Comparison of ENCODE assay signal across 13 cellular contexts in the genomic region with DNA sequence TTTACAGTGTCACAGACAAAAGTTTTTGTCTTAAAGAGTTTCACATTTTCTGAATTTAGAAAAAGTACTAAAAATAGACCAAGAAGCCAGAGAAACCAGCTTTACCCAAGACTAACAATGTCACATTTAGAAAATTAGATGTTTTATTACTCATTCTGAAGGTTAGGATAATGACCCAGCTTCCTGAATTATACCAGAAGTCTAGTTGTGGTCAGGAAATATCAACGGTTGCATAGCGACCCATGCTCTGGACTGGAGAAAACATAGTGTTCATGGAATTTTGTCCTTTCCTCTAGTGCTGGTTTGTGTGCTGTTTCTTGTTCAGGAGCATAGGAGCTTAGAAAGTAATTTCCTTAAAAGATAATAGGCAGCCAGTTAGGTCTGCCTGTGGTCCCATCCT. TPM values are rescaled to one million over a fixed set of nuclear protein-coding genes. Genes with fewer than 3 reads are reported as not detected.
A peak's percentile ranks its signal among the peaks of the same experiment; 100 is the strongest.
DNase-seq lines count a peak whose midpoint lies in the region; ATAC-seq, FAIRE-seq and TF ChIP-seq lines count a peak whose summit lies in the region.
"Had no signal": no experiment of that assay in that cellular context is flagged by ENCODE, and none has a peak within 500 bp of the region (broad histone marks: within the 10 kb centered on the region; RNA-seq: fewer than 3 reads in every experiment).

No MANE protein-coding gene starts in this region.

- intact Hi-C loops in left cardiac atrium (cut with DNase I) (no loop called here), cardiac septum (cut with DNase I) (no loop called here), kidney (cut with DNase I) (no loop called here)

- peak; percentile 37 for FAIRE-seq in kidney (lab: Jason Lieb, UNC)

- DNase-seq in left cardiac atrium (no peak), cardiac septum (ENCODE audit: low spot score) (no peak), amniotic epithelial cell (ENCODE audit: low read depth) (peak; percentile 86), kidney (no peak), NCI-H2107 treated with DMSO at 0.1 percent for 48 hours (lab: John Stamatoyannopoulos, UW; ENCODE audit: unreplicated experiment) (no peak), KG1 (lab: John Stamatoyannopoulos, UW) (no peak), C1 segment of cervical spinal cord (lab: John Stamatoyannopoulos, UW) (no peak)
- DNase-seq: activated T-cell treated with anti-CD3 and anti-CD28 coated beads, Interleukin-2, amount 50 U/mL, for 1 hour; AML-193; mucosa of descending colon; NCI-H1417 treated with DMSO at 0.1 percent for 48 hours had no signal

- H3K27ac ChIP-seq in kidney (ENCODE audit: low read depth in 2 of 2, low read length in 2 of 2), result no peak overlapping the region

- peak; percentile 44 to 87 for ATAC-seq in left cardiac atrium
- no peak for ATAC-seq in GM21367 (IDR thresholded peaks at IDR 0.05; ENCODE audit: unreplicated experiment)
- ATAC-seq: mucosa of descending colon had no signal

- no peaks in the 10 kb centered on the region for H3K36me3 ChIP-seq in kidney (ENCODE audit: control insufficient read depth in 1 of 2, insufficient read depth in 2 of 2, low read length in 2 of 2)

- H3K4me3 ChIP-seq in kidney (ENCODE audit: low read length in 2 of 2), result no peak overlapping the region
- H3K4me3 ChIP-seq: mucosa of descending colon had no signal

- H3K4me1 ChIP-seq in kidney (ENCODE audit: control insufficient read depth in 1 of 2, insufficient read depth in 1 of 2, low read depth in 1 of 2, low read length in 2 of 2), result no peaks in the 10 kb centered on the region

- no peaks in the 10 kb centered on the region for H3K9me3 ChIP-seq in kidney (ENCODE audit: control insufficient read depth in 1 of 2, low read length in 2 of 2)
- H3K9me3 ChIP-seq: mucosa of descending colon had no signal

- no peak overlapping the region for H3K9ac ChIP-seq in kidney (ENCODE audit: low read length in 2 of 2)

- no peak for TF ChIP-seq CTCF in kidney (IDR thresholded peaks at IDR 0.05; ENCODE audit: borderline replicate concordance, extremely low read depth, insufficient read depth)

RNA-seq across cellular contexts. Expression of gene DPPA2, which starts 59.0 kb away (rescaled TPM):
- total RNA-seq in left cardiac atrium (not detected), cardiac septum (not detected), kidney (0.19 TPM)
- not detected for polyA plus RNA-seq in kidney (ENCODE audit: insufficient read depth, low read depth, low replicate concordance)
- total RNA-seq: mucosa of descending colon, skeletal muscle tissue had no signal
